Comparison of ENCODE assay signal across 8 cellular contexts in the genomic region with DNA sequence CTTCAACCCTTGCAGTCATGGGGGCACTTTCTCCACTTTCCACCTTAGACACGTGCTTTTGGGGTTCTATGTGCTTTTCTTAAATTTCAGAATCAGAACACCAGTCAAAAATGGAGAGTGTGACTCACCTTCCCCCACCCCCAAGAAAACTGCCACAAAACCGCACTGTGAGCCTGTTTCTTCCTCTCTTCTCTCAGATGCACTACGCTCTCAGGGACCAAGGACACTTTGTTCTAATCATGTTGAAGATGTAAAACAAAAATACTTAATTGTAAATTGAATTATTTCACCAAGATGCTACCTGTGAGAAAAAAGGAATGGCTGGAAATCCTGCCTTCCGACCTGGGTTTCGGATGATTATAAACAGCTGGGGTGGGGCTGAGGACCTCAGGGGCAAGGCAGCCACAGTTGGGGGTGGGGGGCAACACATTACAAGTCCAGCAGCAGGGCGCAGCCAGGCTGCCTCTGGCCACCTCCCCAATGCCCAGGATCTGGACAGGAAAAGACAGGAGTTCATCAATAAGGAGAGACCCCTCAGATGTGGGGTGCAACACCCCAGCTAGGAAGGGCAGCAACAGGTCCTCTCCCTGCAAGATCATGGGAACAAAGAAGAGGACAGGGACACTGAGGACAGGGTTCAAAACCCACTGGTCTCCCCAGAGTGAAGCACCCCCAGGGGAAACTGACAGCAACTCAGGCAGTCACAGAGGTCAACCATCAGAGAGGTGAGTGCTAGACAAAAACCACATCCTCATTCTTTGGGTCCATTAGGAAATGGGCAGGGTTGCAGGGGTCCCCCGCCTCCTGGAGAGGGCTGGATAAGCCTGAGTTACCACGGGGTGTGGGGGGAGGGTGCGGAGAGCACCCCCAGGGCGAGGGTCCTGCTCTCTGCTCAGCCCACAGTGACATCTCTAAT. TPM values are rescaled to one million over a fixed set of nuclear protein-coding genes. Genes with fewer than 3 reads are reported as not detected.
DNase-seq lines count a peak whose midpoint lies in the region; ATAC-seq, FAIRE-seq and TF ChIP-seq lines count a peak whose summit lies in the region.

No MANE protein-coding gene starts in this region.

- no peaks in the 10 kb centered on the region for H3K27me3 Mint-ChIP-seq in Caco-2 (ENCODE audit: insufficient read depth, unreplicated experiment)

- H3K27me3 ChIP-seq in GM12878 (replicated peaks in 1 of 2; ENCODE audit: control insufficient read depth in 2 of 2, insufficient read depth in 2 of 2, low read length in 1 of 2) (no peaks in the 10 kb centered on the region), Caco-2 (replicated peaks; ENCODE audit: control insufficient read depth, insufficient read depth, low read length) (no peaks in the 10 kb centered on the region)

- peak overlapping the region; percentile 82 for H3K9ac ChIP-seq in GM12878 (ENCODE audit: control insufficient read depth, insufficient read depth, low read length)

- no peak overlapping the region for H3K4me3 Mint-ChIP-seq in Caco-2 (ENCODE audit: unreplicated experiment)

- no peaks in the 10 kb centered on the region for H3K36me3 Mint-ChIP-seq in Caco-2 (ENCODE audit: insufficient read depth, unreplicated experiment)

- H3K4me1 ChIP-seq in GM12878 (ENCODE audit: control insufficient read depth, insufficient read depth, low read length) = peaks cover 88% of the 10 kb centered on the region
- H3K4me1 ChIP-seq in Caco-2 = no peaks in the 10 kb centered on the region

- no peak overlapping the region for H3K27ac Mint-ChIP-seq in Caco-2 (ENCODE audit: unreplicated experiment)

- TSS peak; percentile 83 for BruUV-seq in GM12878 (replicated peaks; lab: Mats Ljungman, UMichigan)
- no TSS peak for BruUV-seq in Caco-2 (replicated peaks; lab: Mats Ljungman, UMichigan)

- H3K79me2 ChIP-seq in GM12878 (ENCODE audit: control insufficient read depth, insufficient read depth, low read length) = peaks cover 93% of the 10 kb centered on the region

- H3K9me3 Mint-ChIP-seq in Caco-2 (ENCODE audit: unreplicated experiment) = no peaks in the 10 kb centered on the region

- H3K9me3 ChIP-seq in GM12878 (replicated peaks; ENCODE audit: control insufficient read depth, insufficient read depth, low read length) (no peaks in the 10 kb centered on the region), Caco-2 (no peaks in the 10 kb centered on the region)

- ATAC-seq in GM18517 (IDR thresholded peaks at IDR 0.05; ENCODE audit: unreplicated experiment) (peak; percentile 36), HG03039 (IDR thresholded peaks at IDR 0.05; ENCODE audit: unreplicated experiment) (peak; percentile 38), GM12878 (peak; percentile 69)

- CTCF ChIA-PET in GM12878 (lab: Yijun Ruan, JAX) (interaction anchor here (0.8 to 2.4 kb wide), 9 partner anchors 27 to 85 kb away, joined by 3 to 27 read pairs (median 4); no protein-coding TSS in a partner anchor), Caco-2 (lab: Charles Lee) (no interaction called here)

- peak; percentile 63 for TF ChIP-seq POLR2A in GM12878 (IDR thresholded peaks at IDR 0.05; ENCODE audit: low read depth, low read length)

- peak; percentile 32 to 95 (median 78) for DNase-seq in T-helper 2 cell
- DNase-seq in GM12878 (ENCODE audit: low read depth, low spot score) = peak; percentile 85
- DNase-seq in stimulated activated CD4-positive, alpha-beta T cell treated with anti-CD3 and anti-CD28 coated beads, Interleukin-2, amount 100 ng/mL, for 48 hours = peak; percentile 68 to 74
- no peak for DNase-seq in GM03348 (ENCODE audit: low spot score)
- DNase-seq in NCI-H345 (lab: John Stamatoyannopoulos, UW) = no peak
- no peak for DNase-seq in Caco-2

- no peak overlapping the region for H2AFZ ChIP-seq in GM12878 (ENCODE audit: control insufficient read depth, low read depth, low read length)

- SMC1A ChIA-PET in GM12878 (lab: Charles Lee; ENCODE audit: uncharacterized antibody, unreplicated experiment) = interaction anchor here (0.6 to 2.3 kb wide), 20 partner anchors 14 to 141 kb away, joined by 3 to 19 read pairs (median 4); no protein-coding TSS in a partner anchor

- in situ Hi-C loops in GM12878 (cut with MboI) = no loop called here

- no peaks in the 10 kb centered on the region for H3K4me1 Mint-ChIP-seq in Caco-2 (ENCODE audit: low read depth, unreplicated experiment)

- no peak for TF ChIP-seq CTCF in GM12878 (IDR thresholded peaks at IDR 0.05 in 2 of 3, conservative IDR thresholded peaks at IDR 0.05 in 1 of 3; ENCODE audit: control insufficient read depth in 2 of 3, extremely low read depth in 1 of 3, insufficient read depth in 1 of 3, low read depth in 3 of 3, low read length in 3 of 3)
- TF ChIP-seq CTCF in Caco-2 (IDR thresholded peaks at IDR 0.05; ENCODE audit: insufficient read depth in 1 of 2, low read depth in 1 of 2, low read length in 1 of 2, severe bottlenecking in 1 of 2, unreplicated experiment in 1 of 2) = no peak

- H3K36me3 ChIP-seq in GM12878 (ENCODE audit: control insufficient read depth in 2 of 2, insufficient read depth in 2 of 2, low read length in 1 of 2) = peaks cover 7 to 10% of the 10 kb centered on the region in 2 experiments; a peak in 3 of 4 replicates
- H3K36me3 ChIP-seq in Caco-2 (ENCODE audit: control insufficient read depth, insufficient read depth, low read length) = no peaks in the 10 kb centered on the region

- 0 out of 2 replicates have a peak, but pooled peaks cover 2% of the 10 kb centered on the region for H4K20me1 ChIP-seq in GM12878 (ENCODE audit: control insufficient read depth, insufficient read depth)

- POLR2A ChIA-PET in GM12878 (lab: Charles Lee) = interaction anchor here (0.7 to 1.9 kb wide), 8 partner anchors 8 to 72 kb away, joined by 3 to 5 read pairs (median 3); no protein-coding TSS in a partner anchor
- POLR2A ChIA-PET in Caco-2 (lab: Charles Lee) = no interaction called here

- RAD21 ChIA-PET in GM12878 (lab: Charles Lee; ENCODE audit: unreplicated experiment) = interaction anchor here (0.6 to 4.8 kb wide), 13 partner anchors 16 to 84 kb away, joined by 3 to 32 read pairs (median 5); no protein-coding TSS in a partner anchor

- TF ChIP-seq RAD21 in GM12878 (IDR thresholded peaks at IDR 0.05; ENCODE audit: insufficient read depth, low read depth, low read length) = no peak; the same call in 1 of the 2 replicates

- H3K4me3 ChIP-seq in GM12878 (peak overlapping the region; percentile 55), Caco-2 (ENCODE audit: low read depth, low read length) (no peak overlapping the region)

- 0% methylated on average over 10 of the region's 10 CpGs for WGBS in GM12878 (ENCODE audit: insufficient coverage, insufficient replicate concordance, low lambda C conversion rate, missing lambda C conversion rate)

- peak; percentile 72 for FAIRE-seq in GM12878 (lab: Jason Lieb, UNC)

- peak; percentile 83 to 84 for TF ChIP-seq EP300 in GM12878 (IDR thresholded peaks at IDR 0.05; ENCODE audit: borderline replicate concordance in 1 of 2, control insufficient read depth in 1 of 2, low read depth in 2 of 2, low read length in 2 of 2)

- peak overlapping the region; percentile 100 for H3K4me2 ChIP-seq in GM12878 (ENCODE audit: control insufficient read depth, insufficient read depth)

- intact Hi-C loops in GM12878 (cut with micrococcal nuclease; ENCODE audit: unreplicated experiment) (loop anchor here (1.0 to 5.0 kb wide), 5 partner anchors 33 to 146 kb away; a partner anchor contains a TSS), Caco-2 (cut with micrococcal nuclease; ENCODE audit: unreplicated experiment) (no loop called here)

- peak overlapping the region; percentile 99 for H3K27ac ChIP-seq in GM12878 (ENCODE audit: control insufficient read depth, insufficient read depth)

TF ChIP-seq in GM12878, 131 proteins besides CTCF, POLR2A, EP300 and RAD21 (continues in another document):
- peak; percentile 82; the same call in 1 of the 2 replicates for TF ChIP-seq EZH2 (IDR thresholded peaks at IDR 0.05; ENCODE audit: borderline replicate concordance, control insufficient read depth, low read depth, low read length)
- TF ChIP-seq POLR2AphosphoS2 (IDR thresholded peaks at IDR 0.05; ENCODE audit: low read depth, low read length) = no peak
- peak; percentile 59 for TF ChIP-seq MTA2 (IDR thresholded peaks at IDR 0.05; ENCODE audit: low read depth)
- TF ChIP-seq HDAC6 (IDR thresholded peaks at IDR 0.05; ENCODE audit: unreplicated experiment) = no peak
- TF ChIP-seq, protein P1, sequence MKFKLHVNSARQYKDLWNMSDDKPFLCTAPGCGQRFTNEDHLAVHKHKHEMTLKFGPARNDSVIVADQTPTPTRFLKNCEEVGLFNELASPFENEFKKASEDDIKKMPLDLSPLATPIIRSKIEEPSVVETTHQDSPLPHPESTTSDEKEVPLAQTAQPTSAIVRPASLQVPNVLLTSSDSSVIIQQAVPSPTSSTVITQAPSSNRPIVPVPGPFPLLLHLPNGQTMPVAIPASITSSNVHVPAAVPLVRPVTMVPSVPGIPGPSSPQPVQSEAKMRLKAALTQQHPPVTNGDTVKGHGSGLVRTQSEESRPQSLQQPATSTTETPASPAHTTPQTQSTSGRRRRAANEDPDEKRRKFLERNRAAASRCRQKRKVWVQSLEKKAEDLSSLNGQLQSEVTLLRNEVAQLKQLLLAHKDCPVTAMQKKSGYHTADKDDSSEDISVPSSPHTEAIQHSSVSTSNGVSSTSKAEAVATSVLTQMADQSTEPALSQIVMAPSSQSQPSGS (IDR thresholded peaks at IDR 0.05; ENCODE audit: low read length) = peak; percentile 64
- peak; percentile 88 for TF ChIP-seq TBL1XR1 (IDR thresholded peaks at IDR 0.05; ENCODE audit: low read depth, low read length)
- TF ChIP-seq MXI1 (IDR thresholded peaks at IDR 0.05; ENCODE audit: low read depth, low read length) = peak; percentile 82; the same call in 1 of the 2 replicates
- TF ChIP-seq RAD51 (IDR thresholded peaks at IDR 0.05) = peak; percentile 88

RNA-seq across cellular contexts. Expression of a gene that starts 33.7 kb away (rescaled TPM):
- 179 and 180 TPM in 2 replicates for total RNA-seq in GM12878 (2013; cell fraction: nucleolus; rRNA removed)
- total RNA-seq in GM12878 (2014; rRNA removed) (42.2 and 49.8 TPM in 2 replicates), GM12878 (2014; rRNA removed; fragmentation: Illumina TruSeq; extraction: Trizol) (34.9 and 40.6 TPM in 2 replicates), GM12878 (2021) (120 and 136 TPM in 2 replicates), Caco-2 (2022) (16.0 and 17.1 TPM in 2 replicates)
- 38.6 TPM for polyA plus RNA-seq in GM12878 (2011; ENCODE audit: low read depth)
- polyA plus RNA-seq in GM12878 (2011; rRNA removed) (24.7 and 30.8 TPM in 2 replicates), GM12878 (2014; fragmentation: Illumina TruSeq; extraction: Trizol) (31.9 and 57.1 TPM in 2 replicates), GM12878 (2014; fragmentation: Nextera tagmentation; extraction: Ambion mirVana) (10 to 100 TPM; 15.1 to 22.7 TPM), GM12878 (2014; rRNA removed) (55.0 and 64.8 TPM in 2 replicates), GM12878 (2016; fragmentation: Nextera tagmentation; extraction: Ambion mirVana) (10 to 100 TPM; 35.1 to 44.1 TPM)
- polyA plus RNA-seq in GM12878 (2011; cell fraction: cytosol; rRNA removed) = 36.3 and 42.2 TPM in 2 replicates
- polyA plus RNA-seq in GM12878 (2011; cell fraction: nucleus; rRNA removed) = 273 and 286 TPM in 2 replicates
- 68.5 and 75.6 TPM in 2 replicates for polyA plus RNA-seq in GM12878 (2012)
- 35.0 and 57.4 TPM in 2 replicates for polyA minus RNA-seq in GM12878 (2011; rRNA and poly(A)+ RNA removed)
- polyA minus RNA-seq in GM12878 (2011; cell fraction: cytosol; rRNA and poly(A)+ RNA removed) = 40.2 and 46.0 TPM in 2 replicates
- 77.4 and 123 TPM in 2 replicates for polyA minus RNA-seq in GM12878 (2011; cell fraction: nucleus; rRNA and poly(A)+ RNA removed)

Comparison
In these comparisons a context has a peak if more than half of its experiments do, and no peak if none do; other contexts are left out.
1. DNase-seq: peak in T-helper 2 cell (5 of 5), GM12878 (single experiment) and stimulated activated CD4-positive, alpha-beta T cell treated with anti-CD3 and anti-CD28 coated beads, Interleukin-2, amount 100 ng/mL, for 48 hours (2 of 2); none in GM03348 (single experiment), NCI-H345 (single experiment) and Caco-2 (0 of 2).
2. Peak in every context shown above with its lines, with median percentiles within 50 percentile points of each other: ATAC-seq.